ENCODE assay signal across 22 cellular contexts in genomic region chr9:78009156-78009555, GRCh38. TPM values are rescaled to one million over a fixed set of nuclear protein-coding genes. Genes with fewer than 3 reads are reported as not detected.
A peak's percentile ranks its signal among the peaks of the same experiment; 100 is the strongest.
DNase-seq lines count a peak whose midpoint lies in the region; ATAC-seq and TF ChIP-seq lines count a peak whose summit lies in the region.
"Had no signal": no experiment of that assay in that cellular context is flagged by ENCODE, and none has a peak within 500 bp of the region (broad histone marks: within the 10 kb centered on the region; RNA-seq: fewer than 3 reads in every experiment).

No MANE protein-coding gene starts in this region.

- peaks cover 62 to 79% (median 67%) of the 10 kb centered on the region in 4 donors for H3K4me1 Mint-ChIP-seq in CD4-positive, CD25-positive, alpha-beta regulatory T cell
- H3K4me1 Mint-ChIP-seq in T-helper 17 cell (peaks cover 53% of the 10 kb centered on the region), natural killer cell (peaks cover 49 to 52% of the 10 kb centered on the region in 2 donors)

- H3K9me3 Mint-ChIP-seq in CD4-positive, CD25-positive, alpha-beta regulatory T cell = peaks cover 0 to 2% (median 0%) of the 10 kb centered on the region in 7 donors
- H3K9me3 Mint-ChIP-seq in natural killer cell = no peaks in the 10 kb centered on the region
- H3K9me3 Mint-ChIP-seq: activated T-helper 1 cell treated with anti-CD3 and anti-CD28 coated beads, Interleukin-12 subunit alpha, Interleukin-12 subunit beta, Interleukin-2, Interleukin-4 antibody, amounts not matched to agents 30 ng/mL and 10 ng/mL and 1 ng/mL, durations not matched to agents 14 hours and 24 hours and 36 hours; T-helper 1 cell treated with Interleukin-12 subunit alpha and Interleukin-12 subunit beta and Interleukin-4 antibody, amounts not matched to agents 30 μg/mL and 1 μg/mL, for 36 hours had no signal

- no peaks in the 10 kb centered on the region for H3K27me3 Mint-ChIP-seq in CD4-positive, CD25-positive, alpha-beta regulatory T cell
- no peaks in the 10 kb centered on the region for H3K27me3 Mint-ChIP-seq in T-helper 17 cell
- peaks cover 0 to 4% of the 10 kb centered on the region in 2 donors for H3K27me3 Mint-ChIP-seq in natural killer cell (ENCODE audit: low read depth in 2 of 2)
- H3K27me3 Mint-ChIP-seq: progenitor cell of endocrine pancreas had no signal

- no peak overlapping the region for H3K27ac ChIP-seq in CD4-positive, CD25-positive, alpha-beta regulatory T cell (ENCODE audit: insufficient read depth, low read length, poor library complexity, severe bottlenecking)
- H3K27ac ChIP-seq: body of pancreas, epithelial cell of prostate, lower lobe of right lung, RWPE1, SK-N-MC, upper lobe of right lung had no signal

- no peaks in the 10 kb centered on the region for H3K27me3 ChIP-seq in CD4-positive, CD25-positive, alpha-beta regulatory T cell (ENCODE audit: control insufficient read depth, insufficient read depth, low read length)
- H3K27me3 ChIP-seq: body of pancreas, upper lobe of right lung had no signal

- in situ Hi-C loops in KBM-7 (cut with MboI; ENCODE audit: low pct_unique_long_range_greater_than_20kb, low sequenced_read_pairs) = no loop called here

- H3K9me3 ChIP-seq in CD4-positive, CD25-positive, alpha-beta regulatory T cell (ENCODE audit: control insufficient read depth in 2 of 2, low read length in 2 of 2) = no peaks in the 10 kb centered on the region
- H3K9me3 ChIP-seq in T-helper 17 cell (ENCODE audit: control insufficient read depth, low read length, poor library complexity, severe bottlenecking) = no peaks in the 10 kb centered on the region
- H3K9me3 ChIP-seq: body of pancreas, lower lobe of right lung, upper lobe of right lung had no signal

- H3K4me3 Mint-ChIP-seq in CD4-positive, CD25-positive, alpha-beta regulatory T cell = peak overlapping the region in 2 of 4 donors; percentile 0 to 23
- H3K4me3 Mint-ChIP-seq in T-helper 17 cell (peak overlapping the region; percentile 1), natural killer cell (peak overlapping the region; percentile 46)
- H3K4me3 Mint-ChIP-seq: activated T-helper 1 cell treated with anti-CD3 and anti-CD28 coated beads, Interleukin-12 subunit alpha, Interleukin-12 subunit beta, Interleukin-2, Interleukin-4 antibody, amounts not matched to agents 30 ng/mL and 10 ng/mL and 1 ng/mL, durations not matched to agents 14 hours and 24 hours and 36 hours had no signal

- no peak overlapping the region for H3K4me3 ChIP-seq in CD4-positive, CD25-positive, alpha-beta regulatory T cell (ENCODE audit: low read depth, low read length)
- H3K4me3 ChIP-seq: body of pancreas, lower lobe of right lung, SK-N-MC, upper lobe of right lung had no signal

- peaks cover 33% of the 10 kb centered on the region for H3K4me1 ChIP-seq in CD4-positive, CD25-positive, alpha-beta regulatory T cell (ENCODE audit: control insufficient read depth, insufficient read depth, low read length, poor library complexity, severe bottlenecking)

- peaks cover 17% of the 10 kb centered on the region for H3K36me3 Mint-ChIP-seq in CD4-positive, CD25-positive, alpha-beta regulatory T cell
- H3K36me3 Mint-ChIP-seq in T-helper 17 cell (ENCODE audit: low read depth) (peaks cover 4% of the 10 kb centered on the region), natural killer cell (no peaks in the 10 kb centered on the region)

- ATAC-seq in CD4-positive, CD25-positive, alpha-beta regulatory T cell (ENCODE audit: low read depth in 2 of 2) = no peak
- ATAC-seq in T-helper 17 cell (no peak), natural killer cell (peak in 2 of 3 donors; percentile 31 to 57), HG03442 (IDR thresholded peaks at IDR 0.05; ENCODE audit: unreplicated experiment) (no peak)
- ATAC-seq: body of pancreas, lower lobe of right lung, upper lobe of right lung had no signal

- no peak for TF ChIP-seq CTCF in natural killer cell (IDR thresholded peaks at IDR 0.05)

- intact Hi-C loops in natural killer cell (cut with micrococcal nuclease) = no loop called here

- peaks cover 5% of the 10 kb centered on the region for H3K36me3 ChIP-seq in CD4-positive, CD25-positive, alpha-beta regulatory T cell (ENCODE audit: control insufficient read depth, insufficient read depth, low read length)
- H3K36me3 ChIP-seq: lower lobe of right lung, upper lobe of right lung had no signal

- DNase-seq in NCI-H2107 treated with DMSO at 0.1 percent for 48 hours (lab: John Stamatoyannopoulos, UW; ENCODE audit: unreplicated experiment) = peak; percentile 28
- DNase-seq in NCI-H2107 (lab: John Stamatoyannopoulos, UW) = no peak
- no peak for DNase-seq in CD4-positive, CD25-positive, alpha-beta regulatory T cell
- DNase-seq in T-helper 17 cell = no peak
- DNase-seq in natural killer cell = no peak
- no peak for DNase-seq in HT-29 (ENCODE audit: low spot score)
- no peak for DNase-seq in KBM-7
- DNase-seq: activated CD4-positive, alpha-beta T cell treated with anti-CD3 and anti-CD28 coated beads for 4 hours; AML-193; body of pancreas; glutamatergic neuron; lower lobe of right lung; NCI-H1048; NCI-H1930; upper lobe of right lung had no signal

- H3K27ac Mint-ChIP-seq in CD4-positive, CD25-positive, alpha-beta regulatory T cell = peak overlapping the region; percentile 62 to 94 (median 80)
- H3K27ac Mint-ChIP-seq in T-helper 17 cell (peak overlapping the region; percentile 53), natural killer cell (peak overlapping the region; percentile 40 to 55)
- H3K27ac Mint-ChIP-seq: progenitor cell of endocrine pancreas had no signal

RNA-seq across cellular contexts. Expression of gene GNAQ, which starts 22.5 kb away (rescaled TPM):
- 79.4 TPM for total RNA-seq in CD4-positive, CD25-positive, alpha-beta regulatory T cell
- 10 to 100 TPM in 3 of 4 donors, 1 to 10 TPM in 1; 8.5 to 20.5 (median 14.0) TPM for polyA plus RNA-seq in CD4-positive, CD25-positive, alpha-beta regulatory T cell
- total RNA-seq in T-helper 17 cell = 10 to 100 TPM; 57.1 to 68.1 TPM
- 10 to 100 TPM; 17.8 to 51.6 (median 24.5) TPM for total RNA-seq in natural killer cell
- 6.7 and 7.7 TPM in 2 replicates for total RNA-seq in HT-29 (2014; rRNA removed; shearing (Covaris generic))

Comparison
In these comparisons a context has a peak if more than half of its experiments do, and no peak if none do; other contexts are left out.
1. ATAC-seq: peak in natural killer cell (2 of 3); none in CD4-positive, CD25-positive, alpha-beta regulatory T cell (0 of 2), T-helper 17 cell (single experiment) and HG03442 (single experiment).
2. Peak in every context shown above with its lines, with median percentiles within 50 percentile points of each other: H3K27ac Mint-ChIP-seq.